11 cellular contexts compared by ENCODE assay signal in the genomic region with DNA sequence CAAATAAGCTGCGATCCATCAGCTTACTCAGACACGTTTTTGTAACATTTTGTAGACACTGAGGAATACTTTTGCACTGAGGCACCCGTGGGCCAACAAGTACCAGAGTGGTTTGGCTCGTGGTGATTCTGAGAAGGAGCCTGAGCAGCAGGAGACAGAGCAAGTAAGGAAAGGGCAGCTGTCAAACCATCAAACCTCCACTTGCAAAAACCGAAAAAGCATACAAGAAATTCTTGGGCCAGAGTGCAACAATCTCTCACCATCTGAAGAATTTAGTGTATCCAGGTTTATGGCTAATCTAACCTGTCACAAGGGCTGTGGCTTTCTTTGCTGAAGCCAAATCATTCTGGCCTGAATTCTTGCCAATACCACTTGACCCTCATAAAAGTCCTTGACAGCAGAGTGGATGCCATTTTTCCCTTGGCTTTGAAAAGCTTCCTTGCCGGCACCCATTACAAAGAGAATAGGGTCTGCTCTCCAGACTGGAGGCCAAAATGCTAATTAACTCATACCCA. TPM values are rescaled to one million over a fixed set of nuclear protein-coding genes. Genes with fewer than 3 reads are reported as not detected.
A peak's percentile ranks its signal among the peaks of the same experiment; 100 is the strongest.
DNase-seq lines count a peak whose midpoint lies in the region; ATAC-seq, FAIRE-seq and TF ChIP-seq lines count a peak whose summit lies in the region.
"Had no signal": no experiment of that assay in that cellular context is flagged by ENCODE, and none has a peak within 500 bp of the region (broad histone marks: within the 10 kb centered on the region; RNA-seq: fewer than 3 reads in every experiment).

No MANE protein-coding gene starts in this region.

- no peak for ATAC-seq in GM19455 (IDR thresholded peaks at IDR 0.05; ENCODE audit: unreplicated experiment)

- no peak overlapping the region for H3K23ac ChIP-seq in trophoblast cell (ENCODE audit: low read length)

- H3K27me3 ChIP-seq in trophoblast cell (ENCODE audit: insufficient read depth, low read length): no peaks in the 10 kb centered on the region
- H3K27me3 ChIP-seq: breast epithelium, gastrocnemius medialis, SJSA1 had no signal

- no peaks in the 10 kb centered on the region for H3K9me3 ChIP-seq in trophoblast cell (ENCODE audit: insufficient read depth, low read depth, low read length)
- H3K9me3 ChIP-seq: breast epithelium, gastrocnemius medialis, SJSA1 had no signal

- peaks cover 0 to 2% of the 10 kb centered on the region in 2 experiments for H3K36me3 ChIP-seq in trophoblast cell (ENCODE audit: control insufficient read depth in 1 of 2, insufficient read depth in 2 of 2, low read length in 2 of 2)
- H3K36me3 ChIP-seq: breast epithelium, gastrocnemius medialis, SJSA1 had no signal

- no peak overlapping the region for H4K8ac ChIP-seq in trophoblast cell (ENCODE audit: low read depth, low read length)

- no peaks in the 10 kb centered on the region for H3K79me1 ChIP-seq in trophoblast cell (ENCODE audit: low read length)

- H2AK5ac ChIP-seq in trophoblast cell (ENCODE audit: low read length): no peak overlapping the region

- WGBS in trophoblast cell (ENCODE audit: extremely low coverage, insufficient coverage, insufficient read length): no CpG with 5 or more reads among the region's 6 CpGs

- TF ChIP-seq POLR2A in H54 (IDR thresholded peaks at IDR 0.05; ENCODE audit: low read depth, low read length): no peak

- H3K14ac ChIP-seq in trophoblast cell (ENCODE audit: low read length): no peak overlapping the region

- H4K12ac ChIP-seq in trophoblast cell (ENCODE audit: low read depth, low read length): no peak overlapping the region

- H3K4me1 ChIP-seq in trophoblast cell (ENCODE audit: control insufficient read depth in 1 of 2, insufficient read depth in 2 of 2, low read length in 2 of 2): no peaks in the 10 kb centered on the region
- H3K4me1 ChIP-seq: SJSA1 had no signal

- no peak overlapping the region for H3K18ac ChIP-seq in trophoblast cell (ENCODE audit: low read length)

- no peak overlapping the region for H3K4me3 ChIP-seq in trophoblast cell (ENCODE audit: low read depth, low read length)
- H3K4me3 ChIP-seq: breast epithelium, gastrocnemius medialis, SJSA1 had no signal

- no peak overlapping the region for H2AFZ ChIP-seq in trophoblast cell (ENCODE audit: insufficient read depth, low read length, poor library complexity)

- H2BK5ac ChIP-seq in trophoblast cell (ENCODE audit: low read depth, low read length, poor library complexity): no peak overlapping the region

- H2BK12ac ChIP-seq in trophoblast cell (ENCODE audit: low read length): no peak overlapping the region

- H4K91ac ChIP-seq in trophoblast cell (ENCODE audit: low read depth, low read length): no peak overlapping the region

- H2BK120ac ChIP-seq in trophoblast cell (ENCODE audit: insufficient read depth, low read length, poor library complexity): no peak overlapping the region

- FAIRE-seq in H54 (lab: Jason Lieb, UNC): no peak

- H3K79me2 ChIP-seq in trophoblast cell (ENCODE audit: control insufficient read depth, insufficient read depth, low read length, poor library complexity): no peaks in the 10 kb centered on the region

- no peak overlapping the region for H3K9ac ChIP-seq in trophoblast cell (ENCODE audit: low read length)

- no peak overlapping the region for H3K4me2 ChIP-seq in trophoblast cell (ENCODE audit: low read length)

- peak; percentile 37 for DNase-seq in GM04503 (ENCODE audit: low read depth)
- peak; percentile 18 for DNase-seq in NCI-H128 (lab: John Stamatoyannopoulos, UW; ENCODE audit: unreplicated experiment)
- peak; percentile 5 for DNase-seq in cerebellar cortex (ENCODE audit: low spot score)
- peak; percentile 48 to 72 for DNase-seq in trophoblast cell
- no peak for DNase-seq in central memory CD4-positive, alpha-beta T cell
- DNase-seq in H54 (ENCODE audit: insufficient read length, low spot score): no peak
- no peak for DNase-seq in NCI-H1436 treated with DMSO at 0.1 percent for 48 hours (lab: John Stamatoyannopoulos, UW)
- DNase-seq: gastrocnemius medialis had no signal

- no peak overlapping the region for H3K4ac ChIP-seq in trophoblast cell (ENCODE audit: low read depth, low read length)

- H3K27ac ChIP-seq in trophoblast cell (ENCODE audit: low read depth, low read length): no peak overlapping the region
- H3K27ac ChIP-seq: breast epithelium, gastrocnemius medialis, SJSA1 had no signal

RNA-seq across cellular contexts. Expression of gene MYO1E, which starts 56.7 kb away (rescaled TPM):
- polyA plus RNA-seq in trophoblast cell (2013): 32.1 and 36.8 TPM in 2 replicates

Comparison
In these comparisons a context has a peak if more than half of its experiments do, and no peak if none do; other contexts are left out.
1. DNase-seq: peak in GM04503 (single experiment), NCI-H128 (single experiment), cerebellar cortex (single experiment) and trophoblast cell (2 of 2); none in central memory CD4-positive, alpha-beta T cell (single experiment), H54 (single experiment) and NCI-H1436 treated with DMSO at 0.1 percent for 48 hours (single experiment).